8 cellular contexts compared by ENCODE assay signal in genomic region chrX:14872355-14872754, GRCh38. TPM values are rescaled to one million over a fixed set of nuclear protein-coding genes. Genes with fewer than 3 reads are reported as not detected.
A peak's percentile ranks its signal among the peaks of the same experiment; 100 is the strongest.
DNase-seq lines count a peak whose midpoint lies in the region; ATAC-seq and TF ChIP-seq lines count a peak whose summit lies in the region.

No MANE protein-coding gene starts in this region.

- no peak for TF ChIP-seq CTCF in tibial artery (IDR thresholded peaks at IDR 0.05)

- H3K27ac Mint-ChIP-seq in activated CD4-positive, alpha-beta memory T cell treated with anti-CD3 and anti-CD28 coated beads for 36 hours, result peak overlapping the region; percentile 67

- H3K9me3 Mint-ChIP-seq in activated T-cell treated with anti-CD3 and anti-CD28 coated beads, Interleukin-2, amount 50 U/mL, for 4 hours, result no peaks in the 10 kb centered on the region
- peaks cover 4% of the 10 kb centered on the region for H3K9me3 Mint-ChIP-seq in activated CD4-positive, alpha-beta memory T cell treated with anti-CD3 and anti-CD28 coated beads for 36 hours

- no peaks in the 10 kb centered on the region for H3K27me3 ChIP-seq in tibial artery

- peak overlapping the region in 1 of 2 donors; percentile 55 for H3K27ac ChIP-seq in tibial artery

- no peak for ATAC-seq in activated T-cell treated with anti-CD3 and anti-CD28 coated beads, Interleukin-2, amount 50 U/mL, for 4 hours
- ATAC-seq in GM18861 (IDR thresholded peaks at IDR 0.05; ENCODE audit: unreplicated experiment) (no peak), HG03139 (IDR thresholded peaks at IDR 0.05; ENCODE audit: unreplicated experiment) (no peak)

- peaks cover 0 to 8% (median 0%) of the 10 kb centered on the region in 4 donors for H3K4me1 ChIP-seq in tibial artery

- H3K36me3 ChIP-seq in tibial artery, result peaks cover 0 to under 1% (median 0%) of the 10 kb centered on the region in 3 donors

- peaks cover 10% of the 10 kb centered on the region for H3K4me1 Mint-ChIP-seq in activated T-cell treated with anti-CD3 and anti-CD28 coated beads, Interleukin-2, amount 50 U/mL, for 4 hours (ENCODE audit: low read depth)
- peaks cover 14% of the 10 kb centered on the region for H3K4me1 Mint-ChIP-seq in activated CD4-positive, alpha-beta memory T cell treated with anti-CD3 and anti-CD28 coated beads for 36 hours (ENCODE audit: low read depth)

- no peak for DNase-seq in activated T-cell treated with anti-CD3 and anti-CD28 coated beads, Interleukin-2, amount 50 U/mL, for 4 hours
- DNase-seq in activated T-cell treated with anti-CD3 and anti-CD28 coated beads for 4 hours (no peak), tibial artery (no peak), dermis blood vessel endothelial cell (no peak)
- peak; percentile 26 for DNase-seq in activated CD4-positive, alpha-beta memory T cell treated with anti-CD3 and anti-CD28 coated beads for 36 hours

- H3K27me3 Mint-ChIP-seq in activated T-cell treated with anti-CD3 and anti-CD28 coated beads, Interleukin-2, amount 50 U/mL, for 4 hours (ENCODE audit: low read depth), result no peaks in the 10 kb centered on the region
- no peaks in the 10 kb centered on the region for H3K27me3 Mint-ChIP-seq in activated CD4-positive, alpha-beta memory T cell treated with anti-CD3 and anti-CD28 coated beads for 36 hours

- peak overlapping the region; percentile 83 for H3K4me3 Mint-ChIP-seq in activated T-cell treated with anti-CD3 and anti-CD28 coated beads, Interleukin-2, amount 50 U/mL, for 4 hours
- H3K4me3 Mint-ChIP-seq in activated CD4-positive, alpha-beta memory T cell treated with anti-CD3 and anti-CD28 coated beads for 36 hours, result peak overlapping the region; percentile 79

- POLR2A ChIA-PET in activated CD4-positive, alpha-beta memory T cell treated with anti-CD3 and anti-CD28 coated beads for 36 hours (lab: Charles Lee), result no interaction called here

- H3K4me3 ChIP-seq in iPS-18c (ENCODE audit: insufficient read depth, low read depth, low read length) (peak overlapping the region; percentile 55), tibial artery (peak overlapping the region; percentile 85 to 86)

- H3K36me3 Mint-ChIP-seq in activated T-cell treated with anti-CD3 and anti-CD28 coated beads, Interleukin-2, amount 50 U/mL, for 4 hours (ENCODE audit: insufficient read depth), result peaks cover 6% of the 10 kb centered on the region
- H3K36me3 Mint-ChIP-seq in activated CD4-positive, alpha-beta memory T cell treated with anti-CD3 and anti-CD28 coated beads for 36 hours, result peaks cover 9% of the 10 kb centered on the region

- intact Hi-C loops in activated CD4-positive, alpha-beta memory T cell treated with anti-CD3 and anti-CD28 coated beads for 36 hours (cut with micrococcal nuclease), result loop anchor here (2.0 to 10.0 kb wide), 7 partner anchors 75 to 1138 kb away; partner anchors contain the start of genes OFD1 and TRAPPC2
- intact Hi-C loops in tibial artery (cut with DNase I; ENCODE audit: low total_unique reads), result no loop called here

- CTCF ChIA-PET in activated CD4-positive, alpha-beta memory T cell treated with anti-CD3 and anti-CD28 coated beads for 36 hours (lab: Charles Lee), result no interaction called here

- H3K9me3 ChIP-seq in iPS-18c (ENCODE audit: control insufficient read depth, insufficient read depth, low read length), result no peaks in the 10 kb centered on the region
- peaks cover 0 to 4% (median 3%) of the 10 kb centered on the region in 3 donors for H3K9me3 ChIP-seq in tibial artery

RNA-seq across cellular contexts. Expression of gene FANCB, which starts 0.5 kb away (rescaled TPM):
- total RNA-seq in activated T-cell treated with anti-CD3 and anti-CD28 coated beads, Interleukin-2, amount 50 U/mL, for 4 hours, result 1 to 10 TPM; 7.9 to 9.8 (median 9.1) TPM
- 10 to 100 TPM; 12.0 to 16.2 TPM for total RNA-seq in activated CD4-positive, alpha-beta memory T cell treated with anti-CD3 and anti-CD28 coated beads for 36 hours
- total RNA-seq in dermis blood vessel endothelial cell, result 5.1 and 6.8 TPM in 2 replicates

RNA-seq across cellular contexts. Expression of gene MOSPD2, which starts 0.9 kb away (rescaled TPM):
- 1 to 10 TPM; 5.5 to 9.4 (median 9.3) TPM for total RNA-seq in activated T-cell treated with anti-CD3 and anti-CD28 coated beads, Interleukin-2, amount 50 U/mL, for 4 hours
- total RNA-seq in activated CD4-positive, alpha-beta memory T cell treated with anti-CD3 and anti-CD28 coated beads for 36 hours, result 10 to 100 TPM; 12.6 to 13.7 TPM
- total RNA-seq in dermis blood vessel endothelial cell, result 18.8 and 23.7 TPM in 2 replicates
